Comparison of ENCODE assay signal across 8 cellular contexts in the genomic region with DNA sequence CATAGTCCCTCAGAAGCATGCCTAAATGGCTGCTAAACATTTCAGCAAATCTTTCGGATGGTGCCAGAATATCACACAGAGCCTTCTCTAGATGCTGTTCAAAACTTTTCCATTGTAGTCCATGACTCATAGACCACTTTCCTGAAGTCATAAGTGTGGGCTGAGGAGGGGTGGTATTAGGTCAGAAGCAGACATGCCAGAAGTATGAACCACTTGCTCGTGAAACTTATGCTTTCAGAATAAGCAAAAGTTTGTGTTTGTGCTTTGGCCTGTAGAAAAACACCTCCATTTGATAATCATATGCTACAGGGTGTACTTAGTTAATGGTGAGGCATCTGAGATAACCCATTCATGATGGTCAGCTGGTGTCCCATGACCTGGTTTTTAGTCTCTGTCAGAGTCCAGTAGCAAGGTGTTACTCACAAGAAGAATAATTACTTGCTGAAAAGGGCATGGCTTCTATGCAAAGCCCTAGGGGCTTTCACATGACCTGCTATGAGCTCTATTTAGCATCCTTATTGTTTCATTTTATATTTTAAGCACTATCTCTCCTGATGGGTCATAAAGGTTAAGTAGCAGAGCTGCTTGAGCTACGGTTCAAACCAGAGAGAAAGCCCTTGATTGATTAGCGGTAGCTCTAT.
DNase-seq lines count a peak whose midpoint lies in the region; ATAC-seq and TF ChIP-seq lines count a peak whose summit lies in the region.
"Had no signal": no experiment of that assay in that cellular context is flagged by ENCODE, and none has a peak within 500 bp of the region (broad histone marks: within the 10 kb centered on the region; RNA-seq: fewer than 3 reads in every experiment).

No MANE protein-coding gene starts in this region.

- POLR2A ChIA-PET in naive thymus-derived CD8-positive, alpha-beta T cell (lab: Charles Lee): no interaction called here

- H3K27me3 ChIP-seq in brain microvascular endothelial cell (replicated peaks): no peaks in the 10 kb centered on the region
- no peaks in the 10 kb centered on the region for H3K27me3 ChIP-seq in osteoblast (ENCODE audit: insufficient read depth, low read length)

- no peak overlapping the region for H3K27ac Mint-ChIP-seq in naive thymus-derived CD8-positive, alpha-beta T cell

- peak overlapping the region; percentile 51 for H3K27ac ChIP-seq in brain microvascular endothelial cell
- peak overlapping the region; percentile 78 for H3K27ac ChIP-seq in osteoblast (ENCODE audit: low read depth, low read length)

- H3K36me3 ChIP-seq in brain microvascular endothelial cell (replicated peaks): no peaks in the 10 kb centered on the region
- H3K36me3 ChIP-seq in osteoblast (ENCODE audit: insufficient read depth, low read length): no peaks in the 10 kb centered on the region

- TF ChIP-seq CTCF in brain microvascular endothelial cell (IDR thresholded peaks at IDR 0.05; ENCODE audit: low read depth, low read length, missing control alignments) (no peak), osteoblast (IDR thresholded peaks at IDR 0.05; ENCODE audit: extremely low read depth, low read depth, low read length) (no peak)

- peak overlapping the region; percentile 69 for H2AFZ ChIP-seq in osteoblast (ENCODE audit: low read length)

- no peaks in the 10 kb centered on the region for H4K20me1 ChIP-seq in osteoblast (ENCODE audit: insufficient read depth, low read length)

- no peaks in the 10 kb centered on the region for H3K9me3 ChIP-seq in osteoblast (ENCODE audit: low read depth, low read length)

- H3K4me3 ChIP-seq in brain microvascular endothelial cell (ENCODE audit: low read depth, low read length): no peak overlapping the region
- H3K4me3 ChIP-seq in osteoblast (ENCODE audit: insufficient read depth, low read length): no peak overlapping the region

- in situ Hi-C loops in brain microvascular endothelial cell (cut with HindIII; ENCODE audit: low pct_ligation_motif_present, low sequenced_read_pairs): no loop called here

- H3K27me3 Mint-ChIP-seq in naive thymus-derived CD8-positive, alpha-beta T cell: peaks cover 0 to 6% (median 0%) of the 10 kb centered on the region in 5 donors
- H3K27me3 Mint-ChIP-seq: central memory CD8-positive, alpha-beta T cell had no signal

- H3K36me3 Mint-ChIP-seq in naive thymus-derived CD8-positive, alpha-beta T cell: peaks cover 0 to 4% (median 0%) of the 10 kb centered on the region in 3 donors

- ATAC-seq in naive thymus-derived CD8-positive, alpha-beta T cell: no peak

- peak overlapping the region; percentile 70 for H3K4me2 ChIP-seq in osteoblast (ENCODE audit: insufficient read depth, low read length)

- no peak overlapping the region for H3K4me3 Mint-ChIP-seq in naive thymus-derived CD8-positive, alpha-beta T cell
- H3K4me3 Mint-ChIP-seq: central memory CD8-positive, alpha-beta T cell had no signal

- H3K4me1 Mint-ChIP-seq in naive thymus-derived CD8-positive, alpha-beta T cell: peaks cover 0 to 6% (median 3%) of the 10 kb centered on the region in 4 donors
- H3K4me1 Mint-ChIP-seq: central memory CD8-positive, alpha-beta T cell had no signal

- no peaks in the 10 kb centered on the region for H3K79me2 ChIP-seq in osteoblast (ENCODE audit: insufficient read depth, low read length)

- intact Hi-C loops in posterior vena cava (cut with DNase I): no loop called here

- DNase-seq in EH (ENCODE audit: low read depth): peak; percentile 94
- DNase-seq in HT1080 (ENCODE audit: low read depth): peak; percentile 89
- peak; percentile 92 for DNase-seq in brain microvascular endothelial cell
- peak; percentile 53 for DNase-seq in osteoblast (ENCODE audit: insufficient read length, low spot score, missing footprints)
- DNase-seq in naive thymus-derived CD8-positive, alpha-beta T cell: no peak
- DNase-seq in posterior vena cava (ENCODE audit: low spot score): no peak
- DNase-seq in NCI-H1436 treated with DMSO at 0.1 percent for 48 hours (lab: John Stamatoyannopoulos, UW): no peak

- H3K9me3 Mint-ChIP-seq in naive thymus-derived CD8-positive, alpha-beta T cell: no peaks in the 10 kb centered on the region
- H3K9me3 Mint-ChIP-seq: central memory CD8-positive, alpha-beta T cell had no signal

- H3K4me1 ChIP-seq in osteoblast (ENCODE audit: insufficient read depth, low read length): peaks cover 17% of the 10 kb centered on the region

Comparison
In these comparisons a context has a peak if more than half of its experiments do, and no peak if none do; other contexts are left out.
1. DNase-seq: peak in EH (single experiment), HT1080 (single experiment), brain microvascular endothelial cell (single experiment) and osteoblast (single experiment); none in naive thymus-derived CD8-positive, alpha-beta T cell (0 of 10), posterior vena cava (single experiment) and NCI-H1436 treated with DMSO at 0.1 percent for 48 hours (single experiment).